Comparison of ENCODE assay signal across 23 cellular contexts in genomic region chr2:179875864-179876263, GRCh38. TPM values are rescaled to one million over a fixed set of nuclear protein-coding genes. Genes with fewer than 3 reads are reported as not detected.
"Had no signal": no experiment of that assay in that cellular context is flagged by ENCODE, and none has a peak within 500 bp of the region (broad histone marks: within the 10 kb centered on the region; RNA-seq: fewer than 3 reads in every experiment).

No MANE protein-coding gene starts in this region.

- H3K27ac ChIP-seq: hepatocyte, left ventricle myocardium inferior, pancreas, prostate gland, sigmoid colon, spleen, tibial nerve, vagina had no signal

- DNase-seq: islet precursor cell; left ventricle myocardium inferior; mesendoderm; naive B cell; natural killer cell; nephron progenitor cell; pancreas; posterior cingulate gyrus; retina; right cardiac atrium; sigmoid colon; small intestine; spleen; stimulated activated CD4-positive, alpha-beta T cell treated with anti-CD3 and anti-CD28 coated beads, Interleukin-4, amount 100 ng/mL, for 24 hours; stimulated activated naive CD4-positive, alpha-beta T cell treated with Interleukin-2 at 50 U/mL for 16 hours; stimulated activated naive CD8-positive, alpha-beta T cell treated with anti-CD3 and anti-CD28 coated beads, Interleukin-15, amount 100 ng/mL, for 72 hours; substantia nigra had no signal

- H3K4me3 ChIP-seq: hepatocyte, left ventricle myocardium inferior, lung, pancreas, prostate gland, sigmoid colon, spleen, tibial nerve, vagina had no signal

- H2AFZ ChIP-seq: hepatocyte had no signal

- H3K79me2 ChIP-seq: hepatocyte had no signal

- H3K9me3 ChIP-seq: left ventricle myocardium inferior, pancreas, prostate gland, sigmoid colon, spleen, tibial nerve, vagina had no signal

- ATAC-seq: natural killer cell; pancreas; right cardiac atrium; stimulated activated naive CD8-positive, alpha-beta T cell treated with anti-CD3 and anti-CD28 coated beads, Interleukin-15, amount 100 ng/mL, for 72 hours had no signal

- H3K27me3 ChIP-seq: pancreas, sigmoid colon, tibial nerve, vagina had no signal

- H3K4me2 ChIP-seq: hepatocyte had no signal

- H3K36me3 ChIP-seq: left ventricle myocardium inferior, pancreas, prostate gland, sigmoid colon, spleen, tibial nerve, vagina had no signal

- H3K4me1 ChIP-seq: left ventricle myocardium inferior, pancreas, prostate gland, spleen, tibial nerve, vagina had no signal

RNA-seq across cellular contexts. Expression of gene ZNF385B, which starts 14.5 kb away (rescaled TPM):
- total RNA-seq: mononuclear cell had no signal
